14 cellular contexts compared by ENCODE assay signal in genomic region chr11:134278356-134278755, GRCh38. TPM values are rescaled to one million over a fixed set of nuclear protein-coding genes. Genes with fewer than 3 reads are reported as not detected.
"Had no signal": no experiment of that assay in that cellular context is flagged by ENCODE, and none has a peak within 500 bp of the region (broad histone marks: within the 10 kb centered on the region; RNA-seq: fewer than 3 reads in every experiment).

No MANE protein-coding gene starts in this region.

- DNase-seq: activated CD4-positive, alpha-beta T cell treated with anti-CD3 and anti-CD28 coated beads for 36 hours; activated CD8-positive, alpha-beta T cell treated with anti-CD3 and anti-CD28 coated beads, Interleukin-2, amount 10 ng/mL, durations not matched to agents 7 days and 5 days; activated naive CD4-positive, alpha-beta T cell; body of pancreas; foreskin fibroblast; nephron progenitor cell; nucleus accumbens; stimulated activated naive CD4-positive, alpha-beta T cell had no signal

- H3K9me3 ChIP-seq: body of pancreas had no signal

- H3K27ac ChIP-seq: body of pancreas, hepatocyte had no signal

- H3K4me3 Mint-ChIP-seq: activated CD8-positive, alpha-beta T cell treated with anti-CD3 and anti-CD28 coated beads, Interleukin-2, amount 10 ng/mL, durations not matched to agents 7 days and 5 days; T-helper 2 cell treated with Interferon-gamma antibody and Interleukin-4, amounts not matched to agents 5 μg/mL and 100 μg/mL, for 36 hours had no signal

- H3K4me3 ChIP-seq: body of pancreas, hepatocyte had no signal

- ATAC-seq: activated CD4-positive, alpha-beta T cell treated with anti-CD3 and anti-CD28 coated beads for 36 hours; activated CD8-positive, alpha-beta T cell treated with anti-CD3 and anti-CD28 coated beads, Interleukin-2, amount 10 ng/mL, durations not matched to agents 7 days and 5 days; body of pancreas had no signal

- H3K27ac Mint-ChIP-seq: activated CD4-positive, alpha-beta T cell treated with anti-CD3 and anti-CD28 coated beads for 36 hours; activated CD8-positive, alpha-beta T cell treated with anti-CD3 and anti-CD28 coated beads, Interleukin-2, amount 10 ng/mL, durations not matched to agents 7 days and 5 days; nephron progenitor cell; T-helper 2 cell treated with Interferon-gamma antibody and Interleukin-4, amounts not matched to agents 5 μg/mL and 100 μg/mL, for 36 hours had no signal

RNA-seq across cellular contexts. Expression of gene GLB1L3, which starts 2.2 kb away (rescaled TPM):
- total RNA-seq: cardiac septum, dermis microvascular lymphatic vessel endothelial cell, myocyte, renal cortical epithelial cell had no signal

RNA-seq across cellular contexts. Expression of gene GLB1L2, which starts 53.4 kb away (rescaled TPM):
- total RNA-seq: myocyte had no signal
